In the genomic region with DNA sequence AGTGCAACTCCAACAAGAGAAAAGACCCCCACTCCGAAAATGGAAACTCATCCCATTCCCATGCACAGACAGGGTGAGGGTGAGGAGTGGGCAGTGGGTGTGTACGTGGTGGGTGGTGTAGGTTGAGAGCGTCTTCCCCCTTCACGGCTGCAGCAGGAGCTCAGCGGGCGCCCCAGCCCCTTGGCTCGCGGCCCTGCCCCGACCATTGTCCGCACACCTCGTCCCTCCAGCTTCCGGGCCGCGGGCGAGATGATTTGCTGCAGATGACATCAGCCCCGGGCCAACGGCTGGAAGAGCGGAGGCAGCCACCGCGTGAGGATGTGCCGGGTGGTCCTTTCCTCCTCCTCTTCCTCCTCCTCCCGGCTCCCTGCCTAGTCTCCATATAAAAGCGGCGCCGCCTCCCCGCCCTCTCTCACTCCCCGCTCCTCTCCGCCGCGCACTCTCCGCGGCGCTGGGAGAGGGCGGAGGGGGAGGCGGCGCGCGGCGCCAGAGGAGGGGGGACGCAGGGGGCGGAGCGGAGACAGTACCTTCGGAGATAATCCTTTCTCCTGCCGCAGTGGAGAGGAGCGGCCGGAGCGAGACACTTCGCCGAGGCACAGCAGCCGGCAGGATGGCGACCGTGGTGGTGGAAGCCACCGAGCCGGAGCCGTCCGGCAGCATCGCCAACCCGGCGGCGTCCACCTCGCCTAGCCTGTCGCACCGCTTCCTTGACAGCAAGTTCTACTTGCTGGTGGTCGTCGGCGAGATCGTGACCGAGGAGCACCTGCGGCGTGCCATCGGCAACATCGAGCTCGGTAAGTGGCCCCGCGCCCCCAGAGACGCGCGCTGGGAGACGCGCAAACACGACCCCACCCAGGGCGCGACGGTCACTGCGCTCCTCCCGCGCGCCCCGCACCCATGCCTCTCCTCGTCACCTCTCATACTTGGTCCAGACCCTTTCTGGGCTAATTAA, we compare ENCODE assay signal across 1 cellular context.
TF ChIP-seq lines count a peak whose summit lies in the region.

A gene (plus strand): TSS at position 554 of the 952 bp plus-strand sequence. CDS start 57 bp downstream, at position 611.

TF ChIP-seq in HCT116, 20 proteins besides CTCF, POLR2A, EP300 and RAD21 (continued from another document):
- TF ChIP-seq SIN3A (IDR thresholded peaks at IDR 0.05; ENCODE audit: low read depth) (no peak), EZH2 (IDR thresholded peaks at IDR 0.05) (no peak), ZNF274 (IDR thresholded peaks at IDR 0.05; ENCODE audit: low read depth, low read length) (no peak), TCF7L2 (IDR thresholded peaks at IDR 0.05; ENCODE audit: borderline replicate concordance, extremely low read depth, insufficient read depth, insufficient read length) (peak; percentile 67)
